In the genomic region with DNA sequence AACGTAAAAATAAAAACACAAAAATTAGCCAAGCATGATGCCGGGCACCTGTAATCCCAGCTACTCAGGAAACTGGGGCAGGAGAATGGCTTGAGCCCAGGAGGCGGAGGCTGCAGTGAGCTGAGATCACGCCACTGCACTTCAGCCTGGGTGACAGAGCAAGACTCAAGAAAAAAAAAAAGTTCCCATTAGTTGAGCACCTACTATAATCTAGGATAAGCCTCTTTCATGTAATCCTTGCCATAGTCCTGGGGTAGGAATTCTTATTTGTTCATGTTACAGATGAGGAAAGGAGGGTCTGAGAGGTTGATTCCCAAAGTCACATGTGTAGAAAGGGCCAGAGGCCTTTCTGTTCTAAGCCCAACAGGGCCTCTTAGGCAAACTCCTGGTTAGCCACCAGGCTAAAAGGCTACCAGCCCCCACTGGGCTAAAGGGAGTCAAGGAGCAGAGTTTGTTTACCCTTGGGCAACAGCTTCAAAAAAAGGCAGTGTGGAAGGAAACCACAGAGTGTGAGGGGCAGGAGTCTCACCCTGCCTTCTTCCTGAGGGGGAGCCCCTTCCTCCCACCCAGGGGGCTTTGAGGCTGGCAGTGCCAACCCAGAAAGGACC, we compare ENCODE assay signal across 19 cellular contexts. TPM values are rescaled to one million over a fixed set of nuclear protein-coding genes. Genes with fewer than 3 reads are reported as not detected.
DNase-seq lines count a peak whose midpoint lies in the region; ATAC-seq and TF ChIP-seq lines count a peak whose summit lies in the region.
"Had no signal": no experiment of that assay in that cellular context is flagged by ENCODE, and none has a peak within 500 bp of the region (broad histone marks: within the 10 kb centered on the region; RNA-seq: fewer than 3 reads in every experiment).

No MANE protein-coding gene starts in this region.

- no peak overlapping the region for H3K27ac ChIP-seq in PC-9
- H3K27ac ChIP-seq: 22Rv1, left lung, prostate gland, SJSA1 had no signal

- no peaks in the 10 kb centered on the region for H3K27me3 ChIP-seq in PC-9 (ENCODE audit: insufficient read depth, low read depth)
- H3K27me3 ChIP-seq: MG63, SJSA1 had no signal

- intact Hi-C loops in PC-9 (cut with micrococcal nuclease; ENCODE audit: unreplicated experiment): no loop called here

- H3K4me2 ChIP-seq in PC-9: no peak overlapping the region

- no peak overlapping the region for H2AFZ ChIP-seq in PC-9

- H3K4me1 ChIP-seq in PC-9 (replicated peaks; ENCODE audit: insufficient read depth): peaks cover 21% of the 10 kb centered on the region
- H3K4me1 ChIP-seq: prostate gland had no signal

- POLR2A ChIA-PET in PC-9 (lab: Charles Lee; ENCODE audit: unreplicated experiment): interaction anchor here (0.5 to 0.7 kb wide), 2 partner anchors 33 to 830 kb away, joined by 7 to 13 read pairs; no protein-coding TSS in a partner anchor

- no peak overlapping the region for H3K4me3 ChIP-seq in PC-9
- H3K4me3 ChIP-seq: left lung, MG63, prostate gland, SJSA1 had no signal

- CTCF ChIA-PET in PC-9 (lab: Charles Lee): no interaction called here

- peaks cover 25% of the 10 kb centered on the region for H3F3A ChIP-seq in PC-9 (ENCODE audit: insufficient read depth, low read depth)

- no peak for TF ChIP-seq CTCF in PC-9 (conservative IDR thresholded peaks at IDR 0.05)

- no peaks in the 10 kb centered on the region for H3K36me3 ChIP-seq in PC-9 (ENCODE audit: low read depth)
- H3K36me3 ChIP-seq: left lung, MG63, prostate gland, SJSA1 had no signal

- no peaks in the 10 kb centered on the region for H3K9me2 ChIP-seq in PC-9 (ENCODE audit: insufficient read depth)

- no peaks in the 10 kb centered on the region for H4K20me1 ChIP-seq in PC-9 (ENCODE audit: insufficient read depth)

- no peaks in the 10 kb centered on the region for H3K79me2 ChIP-seq in PC-9 (ENCODE audit: low read depth)

- no TSS peak for BruUV-seq in PC-9 (replicated peaks; lab: Mats Ljungman, UMichigan)

- no peaks in the 10 kb centered on the region for H3K9me3 ChIP-seq in PC-9 (ENCODE audit: insufficient read depth, low read depth)
- H3K9me3 ChIP-seq: left lung, MG63, prostate gland, SJSA1 had no signal

- DNase-seq in DMS53 (lab: John Stamatoyannopoulos, UW) (peak; percentile 54), DMS53 treated with DMSO at 0.1 percent for 48 hours (lab: John Stamatoyannopoulos, UW; ENCODE audit: unreplicated experiment) (no peak), NCI-H69 (lab: John Stamatoyannopoulos, UW) (peak; percentile 34), fibroblast of gingiva (ENCODE audit: low read depth) (peak; percentile 14), renal cortical epithelial cell (ENCODE audit: low read depth) (peak; percentile 48), PC-9 (no peak), cerebellar cortex (ENCODE audit: low spot score) (no peak)
- DNase-seq: activated CD8-positive, alpha-beta T cell treated with anti-CD3 and anti-CD28 coated beads for 36 hours; amniotic stem cell; CD8-positive, alpha-beta T cell; hypothalamus; MG63 had no signal

- ATAC-seq in HG03025 (IDR thresholded peaks at IDR 0.05; ENCODE audit: low FRiP score, unreplicated experiment): no peak
- ATAC-seq: activated CD8-positive, alpha-beta T cell treated with anti-CD3 and anti-CD28 coated beads for 36 hours; activated T-helper 17 cell treated with anti-CD3 and anti-CD28 coated beads, Interleukin-2, amount 50 U/mL, for 72 hours; CD8-positive, alpha-beta T cell; esophagus mucosa; left lung had no signal

RNA-seq across cellular contexts. Expression of a gene that starts 21.6 kb away (rescaled TPM):
- total RNA-seq in renal cortical epithelial cell: 86.7 and 118 TPM in 2 replicates
- total RNA-seq in PC-9 (2021): 331 and 348 TPM in 2 replicates

Comparison
In these comparisons a context has a peak if more than half of its experiments do, and no peak if none do; other contexts are left out.
1. DNase-seq: peak in DMS53 (single experiment), NCI-H69 (single experiment), fibroblast of gingiva (single experiment) and renal cortical epithelial cell (single experiment); none in DMS53 treated with DMSO at 0.1 percent for 48 hours (single experiment), PC-9 (0 of 2) and cerebellar cortex (single experiment).